In genomic region chr17:38324732-38325131, GRCh38 we compare ENCODE assay signal across 20 cellular contexts. TPM values are rescaled to one million over a fixed set of nuclear protein-coding genes. Genes with fewer than 3 reads are reported as not detected.
DNase-seq lines count a peak whose midpoint lies in the region; ATAC-seq and TF ChIP-seq lines count a peak whose summit lies in the region.
"Had no signal": no experiment of that assay in that cellular context is flagged by ENCODE, and none has a peak within 500 bp of the region (broad histone marks: within the 10 kb centered on the region; RNA-seq: fewer than 3 reads in every experiment).

No MANE protein-coding gene starts in this region.

- no peak for ATAC-seq in GM21381 (IDR thresholded peaks at IDR 0.05; ENCODE audit: unreplicated experiment)
- ATAC-seq: left cardiac atrium; stimulated activated memory B cell treated with anti-CD40 and anti-IgM and Interleukin-4, amounts not matched to agents 10 μg/mL and 1 μg/mL and 100 μg/mL, for 72 hours had no signal

- 87% methylated on average over 2 of the region's 2 CpGs for WGBS in HUES64

- H3K9me3 ChIP-seq in HUES64 (ENCODE audit: insufficient read depth, low read depth, low read length) (no peaks in the 10 kb centered on the region), ascending aorta (no peaks in the 10 kb centered on the region)
- H3K9me3 ChIP-seq: neutrophil had no signal

- intact Hi-C loops in ascending aorta (cut with DNase I) = no loop called here

- H3K27me3 ChIP-seq in HUES64 (ENCODE audit: insufficient read depth, low read length) (no peaks in the 10 kb centered on the region), layer of hippocampus (ENCODE audit: control insufficient read depth, insufficient read depth, low read length) (no peaks in the 10 kb centered on the region), ascending aorta (no peaks in the 10 kb centered on the region)
- H3K27me3 ChIP-seq: neutrophil had no signal

- H3K27ac ChIP-seq in HUES64 (ENCODE audit: low read depth, low read length) = peak overlapping the region; percentile 49; the same call in 1 of the 2 replicates
- H3K27ac ChIP-seq in angular gyrus (ENCODE audit: low read depth, low read length) = peak overlapping the region; percentile 67
- peak overlapping the region; percentile 64 for H3K27ac ChIP-seq in layer of hippocampus (ENCODE audit: low read depth, low read length)
- H3K27ac ChIP-seq in substantia nigra (ENCODE audit: low read depth, low read length, poor library complexity, severe bottlenecking) = peak overlapping the region; percentile 73
- H3K27ac ChIP-seq in ascending aorta = no peak overlapping the region
- H3K27ac ChIP-seq: neutrophil had no signal

- H3K9ac ChIP-seq in HUES64 (ENCODE audit: low read depth, low read length) = peak overlapping the region; percentile 56

- H3K4me3 ChIP-seq in HUES64 (ENCODE audit: low read length) (no peak overlapping the region), ascending aorta (no peak overlapping the region)

- H3K4me1 ChIP-seq in HUES64 (ENCODE audit: insufficient read depth, low read length) = peaks cover 19% of the 10 kb centered on the region
- no peaks in the 10 kb centered on the region for H3K4me1 ChIP-seq in ascending aorta

- DNase-seq in substantia nigra (lab: John Stamatoyannopoulos, UW) (no peak), cortex of kidney (lab: John Stamatoyannopoulos, UW) (no peak), ascending aorta (ENCODE audit: low spot score in 2 of 2) (no peak)
- no peak for DNase-seq in stimulated activated CD4-positive, alpha-beta T cell treated with anti-CD3 and anti-CD28 coated beads, Interleukin-2, amount 100 ng/mL, for 48 hours
- DNase-seq: activated CD4-positive, alpha-beta memory T cell treated with anti-CD3 and anti-CD28 coated beads, Interleukin-2, amount 10 ng/mL, durations not matched to agents 7 days and 5 days; activated naive CD4-positive, alpha-beta T cell treated with anti-CD3 and anti-CD28 coated beads, Interleukin-2, amount 10 ng/mL, durations not matched to agents 7 days and 5 days; Calu3; left cardiac atrium; NCI-H2107; SHP77; stimulated activated CD4-positive, alpha-beta T cell treated with anti-CD3 and anti-CD28 coated beads, Interleukin-15, amount 100 ng/mL, for 24 hours; T-helper 2 cell; trophoblast cell had no signal

- H3K36me3 ChIP-seq in HUES64 (ENCODE audit: insufficient read depth, low read length) (peaks cover 31% of the 10 kb centered on the region), ascending aorta (peaks cover 10 to 17% of the 10 kb centered on the region in 2 donors)

- no peak for TF ChIP-seq CTCF in ascending aorta (IDR thresholded peaks at IDR 0.05)

RNA-seq across cellular contexts. Expression of gene GPR179, which starts 19.0 kb away (rescaled TPM):
- polyA plus RNA-seq in HUES64 (2013, experiment 1 of 2) = not detected
- polyA plus RNA-seq in HUES64 (2013, experiment 2 of 2) = not detected
- not detected for total RNA-seq in ascending aorta
- total RNA-seq: endothelial cell of umbilical vein had no signal
- polyA plus RNA-seq: endothelial cell of umbilical vein had no signal

RNA-seq across cellular contexts. Expression of gene SOCS7, which starts 26.9 kb away (rescaled TPM):
- 11.6 TPM for polyA plus RNA-seq in HUES64 (2013, experiment 1 of 2)
- 13.5 TPM for polyA plus RNA-seq in HUES64 (2013, experiment 2 of 2)
- total RNA-seq in ascending aorta = 10.3 TPM

RNA-seq across cellular contexts. Expression of gene MRPL45, which starts 27.8 kb away (rescaled TPM):
- 53.9 TPM for polyA plus RNA-seq in HUES64 (2013, experiment 1 of 2)
- polyA plus RNA-seq in HUES64 (2013, experiment 2 of 2) = 53.2 TPM
- 27.5 TPM for total RNA-seq in ascending aorta

Comparison
In these comparisons a context has a peak if more than half of its experiments do, and no peak if none do; other contexts are left out.
1. H3K27ac ChIP-seq: peak in HUES64 (single experiment), angular gyrus (single experiment), layer of hippocampus (single experiment) and substantia nigra (single experiment); none in ascending aorta (0 of 2).